Comparison of ENCODE assay signal across 13 cellular contexts in the genomic region with DNA sequence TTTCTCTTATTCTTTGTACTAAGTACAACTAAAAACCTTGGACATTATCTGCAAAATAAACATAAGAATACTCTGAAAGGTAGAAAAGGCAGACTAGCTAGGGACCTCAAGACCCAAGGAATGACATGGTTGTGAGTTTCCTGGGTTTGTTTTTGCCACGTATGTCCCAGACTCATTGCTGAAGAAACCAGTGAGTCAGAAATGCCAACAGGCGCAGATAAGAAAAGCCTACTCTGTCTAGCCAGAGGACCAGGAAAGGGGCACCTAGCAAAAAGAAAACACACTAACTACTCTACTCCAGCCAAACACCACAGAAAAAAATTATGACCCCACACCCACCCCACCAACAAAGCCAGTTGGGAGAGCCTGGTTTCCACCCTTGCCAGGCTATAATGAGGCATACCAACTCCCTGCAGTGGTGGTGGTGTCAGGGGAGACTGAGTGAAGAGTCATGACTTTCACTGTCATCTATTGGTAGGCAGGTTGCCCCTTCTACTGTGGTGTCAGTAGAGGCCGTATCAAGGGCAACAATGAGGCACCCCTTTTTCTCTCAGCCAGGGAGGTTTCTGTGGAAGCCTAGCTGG. TPM values are rescaled to one million over a fixed set of nuclear protein-coding genes. Genes with fewer than 3 reads are reported as not detected.
A peak's percentile ranks its signal among the peaks of the same experiment; 100 is the strongest.
DNase-seq lines count a peak whose midpoint lies in the region; FAIRE-seq and TF ChIP-seq lines count a peak whose summit lies in the region.
"Had no signal": no experiment of that assay in that cellular context is flagged by ENCODE, and none has a peak within 500 bp of the region (broad histone marks: within the 10 kb centered on the region; RNA-seq: fewer than 3 reads in every experiment).

No MANE protein-coding gene starts in this region.

- H3K27me3 ChIP-seq in ACC112 (ENCODE audit: insufficient read depth, low read length) (no peaks in the 10 kb centered on the region), GM23248 (replicated peaks; ENCODE audit: insufficient read depth) (no peaks in the 10 kb centered on the region), keratinocyte (ENCODE audit: control insufficient read depth, extremely low read depth, insufficient read depth, low read length) (no peaks in the 10 kb centered on the region), small intestine (ENCODE audit: control insufficient read depth in 2 of 2, insufficient read depth in 2 of 2, low read length in 2 of 2) (no peaks in the 10 kb centered on the region), thyroid gland (no peaks in the 10 kb centered on the region)
- H3K27me3 ChIP-seq: MG63 had no signal

- H2AFZ ChIP-seq in ACC112 (ENCODE audit: low read length, unreplicated experiment) (no peak overlapping the region), GM23248 (no peak overlapping the region), keratinocyte (ENCODE audit: control insufficient read depth, low read length) (no peak overlapping the region)

- dilution Hi-C loops in keratinocyte (cut with MboI; ENCODE audit: extremely low pct_ligation_motif_present, low sequenced_read_pairs) = no loop called here

- no peak for TF ChIP-seq POLR2A in thyroid gland (IDR thresholded peaks at IDR 0.05)

- TF ChIP-seq CTCF in keratinocyte (optimal IDR thresholded peaks at IDR 0.05 in 1 of 3, IDR thresholded peaks at IDR 0.05 in 1 of 3, conservative IDR thresholded peaks at IDR 0.05 in 1 of 3; ENCODE audit: extremely low read depth in 1 of 3, insufficient read depth in 2 of 3, low read length in 3 of 3) = no peak
- TF ChIP-seq CTCF in thyroid gland (IDR thresholded peaks at IDR 0.05) = no peak

- H3K4me1 ChIP-seq in ACC112 (ENCODE audit: control insufficient read depth, insufficient read depth, low read length, unreplicated experiment) (peaks cover 21% of the 10 kb centered on the region), GM23248 (ENCODE audit: insufficient read depth) (peaks cover 21% of the 10 kb centered on the region), keratinocyte (ENCODE audit: control insufficient read depth, extremely low read depth, insufficient read depth, low read length) (no peaks in the 10 kb centered on the region), small intestine (ENCODE audit: control insufficient read depth in 2 of 2, insufficient read depth in 1 of 2, low read depth in 1 of 2, low read length in 1 of 2) (no peaks in the 10 kb centered on the region), thyroid gland (no peaks in the 10 kb centered on the region)

- no peak overlapping the region for H3K4me3 ChIP-seq in ACC112 (ENCODE audit: low read depth, low read length)
- no peak overlapping the region for H3K4me3 ChIP-seq in GM23248
- no peak overlapping the region for H3K4me3 ChIP-seq in keratinocyte (ENCODE audit: control insufficient read depth in 2 of 3, extremely low read depth in 1 of 3, insufficient read depth in 2 of 3, low read depth in 1 of 3, low read length in 3 of 3)
- no peak overlapping the region for H3K4me3 ChIP-seq in small intestine (ENCODE audit: low read depth in 1 of 2, low read length in 2 of 2)
- no peak overlapping the region for H3K4me3 ChIP-seq in thyroid gland (replicated peaks in 1 of 3)
- H3K4me3 ChIP-seq: MG63 had no signal

- peaks cover 3% of the 10 kb centered on the region for H3K79me2 ChIP-seq in ACC112 (ENCODE audit: control insufficient read depth, insufficient read depth, low read length, unreplicated experiment)
- H3K79me2 ChIP-seq in GM23248 (ENCODE audit: insufficient read depth) = no peaks in the 10 kb centered on the region
- H3K79me2 ChIP-seq in keratinocyte (ENCODE audit: control insufficient read depth, insufficient read depth, low read length) = peaks cover 12% of the 10 kb centered on the region

- in situ Hi-C loops in GM23248 (cut with MboI) = loop anchor here (25.0 kb wide), 1 partner anchor 742 kb away; no protein-coding TSS in a partner anchor

- H3K9me1 ChIP-seq in keratinocyte (ENCODE audit: control insufficient read depth, extremely low read depth, insufficient read depth, low read length) = no peaks in the 10 kb centered on the region

- H3K27ac ChIP-seq in ACC112 (ENCODE audit: low read depth, low read length) (peak overlapping the region; percentile 94), GM23248 (peak overlapping the region; percentile 92), keratinocyte (ENCODE audit: control insufficient read depth, insufficient read depth, low read length) (peak overlapping the region; percentile 39), small intestine (ENCODE audit: low read depth in 1 of 2, low read length in 1 of 2) (no peak overlapping the region), thyroid gland (no peak overlapping the region)

- peaks cover 9% of the 10 kb centered on the region; the same call in 1 of the 2 replicates for H3F3A ChIP-seq in GM23248 (ENCODE audit: insufficient read depth)

- H3K9ac ChIP-seq in GM23248 (peak overlapping the region; percentile 57), keratinocyte (ENCODE audit: control insufficient read depth, extremely low read depth, insufficient read depth, low read length) (no peak overlapping the region)

- no peaks in the 10 kb centered on the region for H3K36me3 ChIP-seq in ACC112 (ENCODE audit: insufficient read depth, low read length)
- no peaks in the 10 kb centered on the region; the same call in 1 of the 2 replicates for H3K36me3 ChIP-seq in GM23248 (ENCODE audit: low read depth)
- H3K36me3 ChIP-seq in keratinocyte (ENCODE audit: control insufficient read depth in 2 of 2, extremely low read depth in 1 of 2, insufficient read depth in 2 of 2, low read length in 2 of 2) = peaks cover 0 to 5% of the 10 kb centered on the region in 2 experiments
- H3K36me3 ChIP-seq in small intestine (ENCODE audit: control insufficient read depth in 2 of 2, insufficient read depth in 2 of 2, low read length in 2 of 2) = no peaks in the 10 kb centered on the region
- no peaks in the 10 kb centered on the region for H3K36me3 ChIP-seq in thyroid gland

- peak overlapping the region; percentile 28 for H3K4me2 ChIP-seq in GM23248 (ENCODE audit: unreplicated experiment)
- no peak overlapping the region for H3K4me2 ChIP-seq in keratinocyte (ENCODE audit: control insufficient read depth, extremely low read depth, insufficient read depth, low read depth, low read length)

- WGBS in GM23248 (ENCODE audit: low coverage in 1 of 2, low lambda C conversion rate in 2 of 2, missing lambda C conversion rate in 2 of 2), 2 experiments = 48 to 61% methylated on average over 3 of the region's 3 CpGs
- WGBS in small intestine, 3 donors = 81 to 92% (median 91%) methylated on average over 3 of the region's 3 CpGs
- WGBS in thyroid gland, 2 donors = 58 to 62% methylated on average over 2 to 3 of the region's 3 CpGs

- no peaks in the 10 kb centered on the region for H3K9me2 ChIP-seq in GM23248 (ENCODE audit: insufficient read depth)

- FAIRE-seq in keratinocyte (lab: Jason Lieb, UNC) (no peak), small intestine (lab: Jason Lieb, UNC) (no peak)

- peak; percentile 81 for DNase-seq in GM23248
- DNase-seq in amniotic epithelial cell (ENCODE audit: low read depth) = peak; percentile 88
- no peak for DNase-seq in keratinocyte (ENCODE audit: low read depth, low spot score)
- DNase-seq in HuH-7.5 (ENCODE audit: low spot score) = no peak
- no peak for DNase-seq in NCI-H2227 treated with DMSO at 0.1 percent for 48 hours (lab: John Stamatoyannopoulos, UW)
- no peak for DNase-seq in small intestine
- DNase-seq in thyroid gland = no peak
- DNase-seq: CD4-positive, alpha-beta memory T cell; left cardiac atrium; MG63; NCI-H345; SHP77 treated with DMSO at 0.1 percent for 48 hours had no signal

- intact Hi-C loops in thyroid gland (cut with DNase I) = no loop called here

- no peaks in the 10 kb centered on the region for H3K9me3 ChIP-seq in GM23248 (ENCODE audit: low read depth)
- H3K9me3 ChIP-seq in keratinocyte (ENCODE audit: control insufficient read depth, low read depth, low read length) = no peaks in the 10 kb centered on the region
- H3K9me3 ChIP-seq in small intestine (ENCODE audit: control insufficient read depth, low read depth) = no peaks in the 10 kb centered on the region
- H3K9me3 ChIP-seq in thyroid gland = no peaks in the 10 kb centered on the region
- H3K9me3 ChIP-seq: MG63 had no signal

- H4K20me1 ChIP-seq in GM23248 (ENCODE audit: insufficient read depth) (no peaks in the 10 kb centered on the region), keratinocyte (ENCODE audit: control insufficient read depth, extremely low read depth, insufficient read depth, low read length) (no peaks in the 10 kb centered on the region)

RNA-seq across cellular contexts. Expression of gene MTMR1, which starts 10.9 kb away (rescaled TPM):
- total RNA-seq in GM23248 (2014; rRNA removed; shearing (Covaris generic)) = 12.8 and 15.8 TPM in 2 replicates
- 2.7 and 3.7 TPM in 2 replicates for polyA plus RNA-seq in GM23248 (2016; fragmentation: Nextera tagmentation; extraction: Ambion mirVana)
- polyA plus RNA-seq in keratinocyte = 26.8 to 45.6 TPM (median 42.7 TPM) in 3 replicates
- 47.1 TPM for polyA plus RNA-seq in keratinocyte (2011; ENCODE audit: low read depth)
- polyA plus RNA-seq in keratinocyte (2011; cell fraction: cytosol; rRNA removed) = 18.9 and 26.4 TPM in 2 replicates
- 70.3 and 91.2 TPM in 2 replicates for polyA plus RNA-seq in keratinocyte (2011; cell fraction: nucleus; rRNA removed)
- polyA plus RNA-seq in keratinocyte (2012; ENCODE audit: low replicate concordance) = 12.5 and 27.8 TPM in 2 replicates
- polyA minus RNA-seq in keratinocyte = 20.3 to 46.1 TPM (median 23.4 TPM) in 3 replicates
- 19.2 TPM for polyA minus RNA-seq in keratinocyte (2011; cell fraction: cytosol; rRNA and poly(A)+ RNA removed)
- polyA minus RNA-seq in keratinocyte (2011; cell fraction: nucleus; rRNA and poly(A)+ RNA removed) = 16.8 and 47.1 TPM in 2 replicates
- polyA plus RNA-seq in small intestine = 1 to 10 TPM; 5.6 to 7.1 (median 5.7) TPM
- total RNA-seq in thyroid gland = 10 to 100 TPM; 17.6 to 28.4 (median 24.6) TPM

Comparison
In these comparisons a context has a peak if more than half of its experiments do, and no peak if none do; other contexts are left out.
1. H3K27ac ChIP-seq: peak in ACC112 (single experiment), GM23248 (single experiment) and keratinocyte (single experiment); none in small intestine (0 of 2) and thyroid gland (0 of 3).
2. DNase-seq: peak in GM23248 (single experiment) and amniotic epithelial cell (single experiment); none in keratinocyte (single experiment), HuH-7.5 (single experiment), NCI-H2227 treated with DMSO at 0.1 percent for 48 hours (single experiment), small intestine (single experiment) and thyroid gland (0 of 2).